29 cellular contexts compared by ENCODE assay signal in the genomic region with DNA sequence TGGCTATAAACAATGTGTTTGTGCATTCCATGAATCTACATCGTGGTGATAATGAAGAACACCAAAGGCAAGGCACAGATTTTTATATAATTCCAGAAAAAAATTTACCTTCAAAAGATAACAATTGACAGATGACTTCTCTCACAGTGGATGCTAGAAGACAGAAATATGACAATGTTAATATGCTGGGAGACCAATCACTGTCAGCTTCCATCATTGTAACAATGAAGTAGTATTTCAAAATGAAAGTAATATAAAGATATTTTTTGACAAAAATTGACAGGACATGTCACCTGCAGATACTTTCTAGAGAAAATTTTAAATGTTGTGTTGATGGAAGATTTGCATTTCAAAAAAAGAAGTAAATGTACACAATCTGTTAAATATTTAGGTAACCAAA.
DNase-seq lines count a peak whose midpoint lies in the region; FAIRE-seq and TF ChIP-seq lines count a peak whose summit lies in the region.
"Had no signal": no experiment of that assay in that cellular context is flagged by ENCODE, and none has a peak within 500 bp of the region (broad histone marks: within the 10 kb centered on the region; RNA-seq: fewer than 3 reads in every experiment).

No MANE protein-coding gene starts in this region.

- no peak overlapping the region for H2AFZ ChIP-seq in neural cell (ENCODE audit: low read depth, low read length)

- no peaks in the 10 kb centered on the region for H4K20me1 ChIP-seq in neural cell (ENCODE audit: insufficient read depth)
- H4K20me1 ChIP-seq: BLaER1; BLaER1 treated with 17β-estradiol and CSF1 and Interleukin-3, amounts not matched to agents 10 nM and 100 nM had no signal

- no peaks in the 10 kb centered on the region for H3K9me3 ChIP-seq in neural cell (ENCODE audit: low read length)
- H3K9me3 ChIP-seq: BE2C; BLaER1; BLaER1 treated with 17β-estradiol and CSF1 and Interleukin-3, amounts not matched to agents 10 nM and 100 nM; Caco-2 had no signal

- no peaks in the 10 kb centered on the region for H3K27me3 ChIP-seq in neural cell (ENCODE audit: insufficient read depth, low read depth, low read length)
- H3K27me3 ChIP-seq: BE2C; BLaER1; BLaER1 treated with 17β-estradiol and CSF1 and Interleukin-3, amounts not matched to agents 10 nM and 100 nM had no signal

- no peak overlapping the region for H3K4me2 ChIP-seq in neural cell (ENCODE audit: low read length)
- H3K4me2 ChIP-seq: A549; BLaER1; BLaER1 treated with 17β-estradiol and CSF1 and Interleukin-3, amounts not matched to agents 10 nM and 100 nM had no signal

- in situ Hi-C loops in ACHN (cut with HindIII; ENCODE audit: low pct_ligation_motif_present, low pct_unique_long_range_greater_than_20kb, low sequenced_read_pairs), result no loop called here

- H3K36me3 ChIP-seq in neural cell (ENCODE audit: insufficient read depth, low read length), result no peaks in the 10 kb centered on the region
- H3K36me3 ChIP-seq: BE2C; BLaER1; BLaER1 treated with 17β-estradiol and CSF1 and Interleukin-3, amounts not matched to agents 10 nM and 100 nM had no signal

- no peak for TF ChIP-seq CTCF in neural cell (IDR thresholded peaks at IDR 0.05; ENCODE audit: poor library complexity, severe bottlenecking)

- FAIRE-seq in A204.1 (lab: Jason Lieb, UNC), result peak; percentile 49
- FAIRE-seq: A549, D721Med had no signal

- DNase-seq in activated T-cell treated with anti-CD3 and anti-CD28 coated beads, Interleukin-2, amount 50 U/mL, for 48 hours, result no peak
- no peak for DNase-seq in ACHN
- DNase-seq: 8988T; AML-193; BE2C; C1 segment of cervical spinal cord; Caco-2; Calu3; CD4-positive, alpha-beta memory T cell; CD4-positive, alpha-beta T cell; CD4-positive, CD25-positive, alpha-beta regulatory T cell; CD8-positive, alpha-beta memory T cell; CD8-positive, alpha-beta T cell; COR-L47; DMS 273 treated with DMSO at 0.1 percent for 48 hours; DMS153; DMS53; DMS79; DMS79 treated with DMSO at 0.1 percent for 48 hours; DND-41; EL had no signal

- H3K27ac ChIP-seq in neural cell (ENCODE audit: low read length), result no peak overlapping the region
- H3K27ac ChIP-seq: 22Rv1; A549; BLaER1; BLaER1 treated with 17β-estradiol and CSF1 and Interleukin-3, amounts not matched to agents 10 nM and 100 nM; C4-2B had no signal

- no peak for TF ChIP-seq RAD21 in neural cell (conservative IDR thresholded peaks at IDR 0.05)

- H3K4me3 ChIP-seq in neural cell (ENCODE audit: low read length), result no peak overlapping the region
- H3K4me3 ChIP-seq: A549; BLaER1; BLaER1 treated with 17β-estradiol and CSF1 and Interleukin-3, amounts not matched to agents 10 nM and 100 nM had no signal

- no peak overlapping the region for H3K9ac ChIP-seq in neural cell (ENCODE audit: low read length)
- H3K9ac ChIP-seq: BLaER1; BLaER1 treated with 17β-estradiol and CSF1 and Interleukin-3, amounts not matched to agents 10 nM and 100 nM had no signal

- H3F3A ChIP-seq in neural cell (ENCODE audit: insufficient read depth, low read length, poor library complexity, severe bottlenecking), result no peaks in the 10 kb centered on the region

- H3K9me2 ChIP-seq in neural cell (ENCODE audit: insufficient read depth, low read length), result no peaks in the 10 kb centered on the region

- TF ChIP-seq EP300 in neural cell (conservative IDR thresholded peaks at IDR 0.05; ENCODE audit: poor library complexity, severe bottlenecking), result peak; percentile 98

- H3K79me2 ChIP-seq in neural cell (replicated peaks; ENCODE audit: insufficient read depth, low read length), result no peaks in the 10 kb centered on the region

TF ChIP-seq in neural cell, 6 proteins besides CTCF, POLR2A, EP300 and RAD21:
- TF ChIP-seq POLR2AphosphoS5 (IDR thresholded peaks at IDR 0.05) (peak; percentile 75), SMC3 (conservative IDR thresholded peaks at IDR 0.05; ENCODE audit: poor library complexity) (no peak)
